9 cellular contexts compared by ENCODE assay signal in the genomic region with DNA sequence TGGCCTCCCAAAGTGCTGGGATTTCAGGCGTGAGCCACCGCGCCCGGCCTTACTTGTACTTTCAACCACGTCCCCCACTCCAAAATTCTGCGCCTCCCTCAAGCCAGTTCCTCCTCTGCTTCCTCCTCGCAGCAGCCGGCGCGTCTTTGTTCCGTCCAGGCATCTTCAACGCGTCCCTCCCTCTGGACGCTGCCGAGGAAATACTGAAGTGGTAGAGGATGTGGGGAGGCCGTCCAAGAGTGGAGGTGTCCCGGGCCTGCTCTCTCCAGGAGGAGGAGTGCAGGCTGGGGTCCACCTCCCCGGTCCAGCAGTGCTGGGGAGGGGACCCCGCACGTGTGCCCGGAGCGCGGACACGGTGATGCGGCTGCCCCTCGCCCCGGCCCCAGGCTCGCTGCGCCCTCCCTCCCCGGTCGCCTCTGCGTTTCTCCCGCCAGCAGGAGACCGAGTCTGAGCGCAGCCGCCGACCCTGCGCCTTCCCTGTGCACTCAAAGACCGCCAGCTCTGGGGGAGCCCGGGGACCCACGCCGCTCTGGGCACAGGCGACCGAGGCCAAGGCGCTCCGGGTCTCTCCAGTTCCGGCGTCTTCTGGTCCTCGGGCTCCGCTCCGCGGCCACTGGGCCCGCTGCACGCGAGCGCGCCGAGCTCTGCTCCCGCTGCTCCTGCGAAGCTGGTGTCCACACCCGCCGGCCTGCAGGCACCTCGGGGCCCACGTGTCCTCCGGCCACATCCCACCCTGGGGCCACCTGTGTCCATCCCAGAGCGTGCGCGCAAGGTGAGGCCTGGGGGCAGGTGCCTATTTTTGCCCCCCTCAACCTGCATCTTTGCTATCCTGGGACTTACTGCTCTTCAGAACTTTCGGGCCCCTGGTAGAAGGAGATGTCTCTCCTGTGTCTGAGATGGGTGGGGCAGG. TPM values are rescaled to one million over a fixed set of nuclear protein-coding genes. Genes with fewer than 3 reads are reported as not detected.
DNase-seq lines count a peak whose midpoint lies in the region; ATAC-seq and TF ChIP-seq lines count a peak whose summit lies in the region.
"Had no signal": no experiment of that assay in that cellular context is flagged by ENCODE, and none has a peak within 500 bp of the region (broad histone marks: within the 10 kb centered on the region; RNA-seq: fewer than 3 reads in every experiment).

No MANE protein-coding gene starts in this region.

- no peaks in the 10 kb centered on the region for H3K9me3 Mint-ChIP-seq in activated T-helper 1 cell treated with anti-CD3 and anti-CD28 coated beads, Interleukin-12 subunit alpha, Interleukin-12 subunit beta, Interleukin-2, Interleukin-4 antibody, amounts not matched to agents 30 ng/mL and 10 ng/mL and 1 ng/mL, durations not matched to agents 14 hours and 24 hours and 36 hours

- H3K4me1 ChIP-seq in foreskin keratinocyte (no peaks in the 10 kb centered on the region), thoracic aorta (ENCODE audit: control insufficient read depth in 1 of 2, low read depth in 2 of 2) (peaks cover 2 to 10% of the 10 kb centered on the region in 2 donors)

- H3K27me3 Mint-ChIP-seq in activated T-helper 1 cell treated with anti-CD3 and anti-CD28 coated beads, Interleukin-12 subunit alpha, Interleukin-12 subunit beta, Interleukin-2, Interleukin-4 antibody, amounts not matched to agents 30 ng/mL and 10 ng/mL and 1 ng/mL, durations not matched to agents 14 hours and 24 hours and 36 hours (ENCODE audit: insufficient read depth), result peaks cover 70% of the 10 kb centered on the region

- peak overlapping the region; percentile 64 for H3K4me3 Mint-ChIP-seq in activated T-helper 1 cell treated with anti-CD3 and anti-CD28 coated beads, Interleukin-12 subunit alpha, Interleukin-12 subunit beta, Interleukin-2, Interleukin-4 antibody, amounts not matched to agents 30 ng/mL and 10 ng/mL and 1 ng/mL, durations not matched to agents 14 hours and 24 hours and 36 hours

- peak; percentile 50 for ATAC-seq in foreskin keratinocyte
- no peak for ATAC-seq in thoracic aorta (ENCODE audit: insufficient number of reproducible peaks, low FRiP score, low read depth)

- H3K36me3 Mint-ChIP-seq in activated T-helper 1 cell treated with anti-CD3 and anti-CD28 coated beads, Interleukin-12 subunit alpha, Interleukin-12 subunit beta, Interleukin-2, Interleukin-4 antibody, amounts not matched to agents 30 ng/mL and 10 ng/mL and 1 ng/mL, durations not matched to agents 14 hours and 24 hours and 36 hours (ENCODE audit: low read depth), result no peaks in the 10 kb centered on the region

- peaks cover 79% of the 10 kb centered on the region for H3K27me3 ChIP-seq in foreskin keratinocyte
- peaks cover 15% of the 10 kb centered on the region for H3K27me3 ChIP-seq in thoracic aorta (replicated peaks; ENCODE audit: insufficient read depth)

- no peak overlapping the region for H3K27ac Mint-ChIP-seq in activated T-helper 1 cell treated with anti-CD3 and anti-CD28 coated beads, Interleukin-12 subunit alpha, Interleukin-12 subunit beta, Interleukin-2, Interleukin-4 antibody, amounts not matched to agents 30 ng/mL and 10 ng/mL and 1 ng/mL, durations not matched to agents 14 hours and 24 hours and 36 hours

- peak overlapping the region; percentile 64 for H3K4me3 ChIP-seq in thoracic aorta

- H3K9me3 ChIP-seq in thoracic aorta, result no peaks in the 10 kb centered on the region

- intact Hi-C loops in activated T-helper 1 cell treated with anti-CD3 and anti-CD28 coated beads, Interleukin-12 subunit alpha, Interleukin-12 subunit beta, Interleukin-2, Interleukin-4 antibody, amounts not matched to agents 30 ng/mL and 10 ng/mL and 1 ng/mL, durations not matched to agents 14 hours and 24 hours and 36 hours (cut with micrococcal nuclease), result loop anchor here (1.0 to 5.0 kb wide), 3 partner anchors 14 to 92 kb away; no protein-coding TSS in a partner anchor

- DNase-seq in NOMO-1 (lab: John Stamatoyannopoulos, UW; ENCODE audit: unreplicated experiment in 2 of 2) (peak; percentile 10 to 26), NOMO-1 treated with dmso at 0.1 percent for 144 hours (lab: John Stamatoyannopoulos, UW; ENCODE audit: unreplicated experiment) (no peak), NCI-H526 treated with DMSO at 0.1 percent for 48 hours (lab: John Stamatoyannopoulos, UW) (peak; percentile 51), foreskin keratinocyte (peak in 1 of 2 donors; percentile 39), occipital lobe (lab: John Stamatoyannopoulos, UW) (peak; percentile 18), thoracic aorta (ENCODE audit: low spot score) (no peak), AML-193 (lab: John Stamatoyannopoulos, UW) (no peak)
- peak; percentile 44 for DNase-seq in activated T-helper 1 cell treated with anti-CD3 and anti-CD28 coated beads, Interleukin-12 subunit alpha, Interleukin-12 subunit beta, Interleukin-2, Interleukin-4 antibody, amounts not matched to agents 30 ng/mL and 10 ng/mL and 1 ng/mL, durations not matched to agents 14 hours and 24 hours and 36 hours (ENCODE audit: low spot score)
- DNase-seq: DND-41 had no signal

- H3K36me3 ChIP-seq in thoracic aorta, result no peaks in the 10 kb centered on the region

- no peak overlapping the region for H3K27ac ChIP-seq in foreskin keratinocyte
- H3K27ac ChIP-seq in thoracic aorta, result no peak overlapping the region

- no peaks in the 10 kb centered on the region for H3K4me1 Mint-ChIP-seq in activated T-helper 1 cell treated with anti-CD3 and anti-CD28 coated beads, Interleukin-12 subunit alpha, Interleukin-12 subunit beta, Interleukin-2, Interleukin-4 antibody, amounts not matched to agents 30 ng/mL and 10 ng/mL and 1 ng/mL, durations not matched to agents 14 hours and 24 hours and 36 hours (ENCODE audit: low read depth)

- TF ChIP-seq CTCF in foreskin keratinocyte (conservative IDR thresholded peaks at IDR 0.05) (peak; percentile 64), thoracic aorta (IDR thresholded peaks at IDR 0.05) (peak; percentile 58)

RNA-seq across cellular contexts. Expression of a gene that starts 31.7 kb away (rescaled TPM):
- total RNA-seq in activated T-helper 1 cell treated with anti-CD3 and anti-CD28 coated beads, Interleukin-12 subunit alpha, Interleukin-12 subunit beta, Interleukin-2, Interleukin-4 antibody, amounts not matched to agents 30 ng/mL and 10 ng/mL and 1 ng/mL, durations not matched to agents 14 hours and 24 hours and 36 hours, result 18.6 and 21.6 TPM in 2 replicates
- 5.0 and 5.6 TPM in 2 replicates for total RNA-seq in foreskin keratinocyte
- 3.2 and 3.7 TPM in 2 replicates for polyA plus RNA-seq in foreskin keratinocyte
- total RNA-seq in occipital lobe, result 4.5 TPM
- 10 to 100 TPM; 15.5 to 20.0 TPM for total RNA-seq in thoracic aorta

RNA-seq across cellular contexts. Expression of a gene that starts 41.5 kb away (rescaled TPM):
- 53.6 and 56.9 TPM in 2 replicates for total RNA-seq in activated T-helper 1 cell treated with anti-CD3 and anti-CD28 coated beads, Interleukin-12 subunit alpha, Interleukin-12 subunit beta, Interleukin-2, Interleukin-4 antibody, amounts not matched to agents 30 ng/mL and 10 ng/mL and 1 ng/mL, durations not matched to agents 14 hours and 24 hours and 36 hours
- total RNA-seq in foreskin keratinocyte (37.1 and 39.2 TPM in 2 replicates), occipital lobe (9.7 TPM), thoracic aorta (10 to 100 TPM; 25.8 to 34.8 TPM)
- polyA plus RNA-seq in foreskin keratinocyte, result 46.7 and 49.5 TPM in 2 replicates

RNA-seq across cellular contexts. Expression of a gene that starts 41.6 kb away (rescaled TPM):
- total RNA-seq in activated T-helper 1 cell treated with anti-CD3 and anti-CD28 coated beads, Interleukin-12 subunit alpha, Interleukin-12 subunit beta, Interleukin-2, Interleukin-4 antibody, amounts not matched to agents 30 ng/mL and 10 ng/mL and 1 ng/mL, durations not matched to agents 14 hours and 24 hours and 36 hours, result 0.39 and 0.70 TPM in 2 replicates
- total RNA-seq in foreskin keratinocyte (0.25 and 0.58 TPM in 2 replicates), occipital lobe (not detected), thoracic aorta (under 1 TPM in 1 of 2 donors, not detected in 1; 0.42 TPM)
- 0.60 and 0.76 TPM in 2 replicates for polyA plus RNA-seq in foreskin keratinocyte

RNA-seq across cellular contexts. Expression of a gene that starts 51.2 kb away (rescaled TPM):
- total RNA-seq in activated T-helper 1 cell treated with anti-CD3 and anti-CD28 coated beads, Interleukin-12 subunit alpha, Interleukin-12 subunit beta, Interleukin-2, Interleukin-4 antibody, amounts not matched to agents 30 ng/mL and 10 ng/mL and 1 ng/mL, durations not matched to agents 14 hours and 24 hours and 36 hours, result 24.5 and 26.3 TPM in 2 replicates
- total RNA-seq in foreskin keratinocyte, result 28.1 and 32.4 TPM in 2 replicates
- polyA plus RNA-seq in foreskin keratinocyte, result 35.8 and 40.7 TPM in 2 replicates
- total RNA-seq in occipital lobe, result 17.8 TPM
- 10 to 100 TPM; 22.9 to 29.3 TPM for total RNA-seq in thoracic aorta

RNA-seq across cellular contexts. Expression of a gene that starts 56.8 kb away (rescaled TPM):
- total RNA-seq in activated T-helper 1 cell treated with anti-CD3 and anti-CD28 coated beads, Interleukin-12 subunit alpha, Interleukin-12 subunit beta, Interleukin-2, Interleukin-4 antibody, amounts not matched to agents 30 ng/mL and 10 ng/mL and 1 ng/mL, durations not matched to agents 14 hours and 24 hours and 36 hours, result 89.8 and 90.8 TPM in 2 replicates
- total RNA-seq in foreskin keratinocyte (not detected in 2 replicates), occipital lobe (not detected), thoracic aorta (1 to 10 TPM in 1 of 2 donors, not detected in 1; 1.8 TPM)
- not detected in 2 replicates for polyA plus RNA-seq in foreskin keratinocyte

Comparison
In these comparisons a context has a peak if more than half of its experiments do, and no peak if none do; other contexts are left out.
1. DNase-seq: peak in NOMO-1 (2 of 2), NCI-H526 treated with DMSO at 0.1 percent for 48 hours (single experiment), activated T-helper 1 cell treated with anti-CD3 and anti-CD28 coated beads, Interleukin-12 subunit alpha, Interleukin-12 subunit beta, Interleukin-2, Interleukin-4 antibody, amounts not matched to agents 30 ng/mL and 10 ng/mL and 1 ng/mL, durations not matched to agents 14 hours and 24 hours and 36 hours (single experiment) and occipital lobe (single experiment); none in NOMO-1 treated with dmso at 0.1 percent for 144 hours (single experiment), thoracic aorta (single experiment) and AML-193 (0 of 2).